1 cellular context compared by ENCODE assay signal in the genomic region with DNA sequence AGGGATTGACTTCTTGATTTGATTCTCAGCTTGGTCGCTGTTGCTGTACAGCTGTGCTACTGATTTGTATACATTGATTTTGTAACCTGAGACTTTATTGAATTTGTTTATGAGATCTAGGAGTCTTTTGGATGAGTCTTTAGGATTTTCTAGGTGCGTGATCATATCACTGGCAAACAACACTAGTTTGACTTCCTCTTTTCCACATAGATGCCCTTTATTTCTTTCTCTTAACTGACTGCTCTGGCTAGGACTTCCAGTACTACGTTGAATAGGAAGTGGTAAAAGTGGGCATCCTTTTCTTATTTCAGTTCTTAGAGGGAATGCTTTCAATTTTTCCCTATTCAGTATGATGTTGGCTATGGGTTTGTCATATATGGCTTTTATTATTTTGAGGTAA.
TF ChIP-seq lines count a peak whose summit lies in the region.

No MANE protein-coding gene starts in this region.

TF ChIP-seq in WTC11, 78 proteins besides CTCF, POLR2A, EP300 and RAD21 (continued from another document):
- TF ChIP-seq, protein P1, sequence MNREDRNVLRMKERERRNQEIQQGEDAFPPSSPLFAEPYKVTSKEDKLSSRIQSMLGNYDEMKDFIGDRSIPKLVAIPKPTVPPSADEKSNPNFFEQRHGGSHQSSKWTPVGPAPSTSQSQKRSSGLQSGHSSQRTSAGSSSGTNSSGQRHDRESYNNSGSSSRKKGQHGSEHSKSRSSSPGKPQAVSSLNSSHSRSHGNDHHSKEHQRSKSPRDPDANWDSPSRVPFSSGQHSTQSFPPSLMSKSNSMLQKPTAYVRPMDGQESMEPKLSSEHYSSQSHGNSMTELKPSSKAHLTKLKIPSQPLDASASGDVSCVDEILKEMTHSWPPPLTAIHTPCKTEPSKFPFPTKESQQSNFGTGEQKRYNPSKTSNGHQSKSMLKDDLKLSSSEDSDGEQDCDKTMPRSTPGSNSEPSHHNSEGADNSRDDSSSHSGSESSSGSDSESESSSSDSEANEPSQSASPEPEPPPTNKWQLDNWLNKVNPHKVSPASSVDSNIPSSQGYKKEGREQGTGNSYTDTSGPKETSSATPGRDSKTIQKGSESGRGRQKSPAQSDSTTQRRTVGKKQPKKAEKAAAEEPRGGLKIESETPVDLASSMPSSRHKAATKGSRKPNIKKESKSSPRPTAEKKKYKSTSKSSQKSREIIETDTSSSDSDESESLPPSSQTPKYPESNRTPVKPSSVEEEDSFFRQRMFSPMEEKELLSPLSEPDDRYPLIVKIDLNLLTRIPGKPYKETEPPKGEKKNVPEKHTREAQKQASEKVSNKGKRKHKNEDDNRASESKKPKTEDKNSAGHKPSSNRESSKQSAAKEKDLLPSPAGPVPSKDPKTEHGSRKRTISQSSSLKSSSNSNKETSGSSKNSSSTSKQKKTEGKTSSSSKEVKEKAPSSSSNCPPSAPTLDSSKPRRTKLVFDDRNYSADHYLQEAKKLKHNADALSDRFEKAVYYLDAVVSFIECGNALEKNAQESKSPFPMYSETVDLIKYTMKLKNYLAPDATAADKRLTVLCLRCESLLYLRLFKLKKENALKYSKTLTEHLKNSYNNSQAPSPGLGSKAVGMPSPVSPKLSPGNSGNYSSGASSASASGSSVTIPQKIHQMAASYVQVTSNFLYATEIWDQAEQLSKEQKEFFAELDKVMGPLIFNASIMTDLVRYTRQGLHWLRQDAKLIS (CRISPR knock-in tag; IDR thresholded peaks at IDR 0.05; ENCODE audit: borderline replicate concordance): no peak
- TF ChIP-seq ZNF219 (CRISPR knock-in tag; IDR thresholded peaks at IDR 0.05; ENCODE audit: borderline replicate concordance) (no peak), TEAD4 (CRISPR knock-in tag; IDR thresholded peaks at IDR 0.05) (no peak), CBFB (CRISPR knock-in tag; IDR thresholded peaks at IDR 0.05; ENCODE audit: low read depth) (no peak), IRF2 (CRISPR knock-in tag; IDR thresholded peaks at IDR 0.05; ENCODE audit: borderline replicate concordance, low read depth) (no peak), ZNF138 (CRISPR knock-in tag; conservative IDR thresholded peaks at IDR 0.05) (no peak)
